In genomic region chr6:159838020-159838744, GRCh38 we compare ENCODE assay signal across 25 cellular contexts. TPM values are rescaled to one million over a fixed set of nuclear protein-coding genes. Genes with fewer than 3 reads are reported as not detected.
"Had no signal": no experiment of that assay in that cellular context is flagged by ENCODE, and none has a peak within 500 bp of the region (broad histone marks: within the 10 kb centered on the region; RNA-seq: fewer than 3 reads in every experiment).

No MANE protein-coding gene starts in this region.

- H3K4me3 Mint-ChIP-seq: activated B cell treated with CpG ODN at 0.5 μM for 24 hours; activated CD4-positive, alpha-beta T cell treated with anti-CD3 and anti-CD28 coated beads, Interleukin-2, amount 10 ng/mL, durations not matched to agents 24 days and 14 days; activated naive CD4-positive, alpha-beta T cell treated with anti-CD3 and anti-CD28 coated beads for 36 hours; activated naive CD8-positive, alpha-beta T cell treated with anti-CD3 and anti-CD28 coated beads for 36 hours; activated T-cell treated with anti-CD3 and anti-CD28 coated beads, Interleukin-2, amount 50 U/mL, for 4 hours; activated T-helper 17 cell treated with anti-CD3 and anti-CD28 coated beads, Interleukin-2, amount 50 U/mL, for 72 hours; T-helper 17 cell had no signal

- H3K9me3 Mint-ChIP-seq: activated B cell treated with CpG ODN at 0.5 μM for 24 hours; activated CD4-positive, alpha-beta T cell treated with anti-CD3 and anti-CD28 coated beads, Interleukin-2, amount 10 ng/mL, durations not matched to agents 24 days and 14 days; activated naive CD4-positive, alpha-beta T cell treated with anti-CD3 and anti-CD28 coated beads for 36 hours; activated naive CD8-positive, alpha-beta T cell treated with anti-CD3 and anti-CD28 coated beads for 36 hours; activated T-cell treated with anti-CD3 and anti-CD28 coated beads, Interleukin-2, amount 50 U/mL, for 4 hours; activated T-helper 17 cell treated with anti-CD3 and anti-CD28 coated beads, Interleukin-2, amount 50 U/mL, for 72 hours had no signal

- H3K27me3 Mint-ChIP-seq: activated naive CD8-positive, alpha-beta T cell treated with anti-CD3 and anti-CD28 coated beads for 36 hours had no signal

- DNase-seq: activated B cell treated with CpG ODN at 0.5 μM for 24 hours; activated CD4-positive, alpha-beta T cell treated with anti-CD3 and anti-CD28 coated beads for 1 hour; activated CD4-positive, alpha-beta T cell treated with anti-CD3 and anti-CD28 coated beads, Interleukin-2, amount 10 ng/mL, durations not matched to agents 24 days and 14 days; activated CD4-positive, alpha-beta T cell treated with anti-CD3 and anti-CD28 coated beads, Interleukin-2, amount 50 U/mL, for 48 hours; activated gamma-delta T cell; activated naive CD4-positive, alpha-beta T cell treated with anti-CD3 and anti-CD28 coated beads for 36 hours; activated naive CD8-positive, alpha-beta T cell treated with anti-CD3 and anti-CD28 coated beads for 36 hours; activated T-cell treated with anti-CD3 and anti-CD28 coated beads, Interleukin-2, amount 50 U/mL, for 4 hours; cerebellar nuclear complex; NCI-H1092; NCI-H1417; NCI-H1930; NCI-H2171; NCI-H2227 treated with DMSO at 0.1 percent for 48 hours; NCI-H526; NCI-H774; SIG-M5; T-helper 17 cell; T-helper 9 cell had no signal

- H3K27ac Mint-ChIP-seq: activated B cell treated with CpG ODN at 0.5 μM for 24 hours; activated CD4-positive, alpha-beta T cell treated with anti-CD3 and anti-CD28 coated beads, Interleukin-2, amount 10 ng/mL, durations not matched to agents 24 days and 14 days; activated naive CD4-positive, alpha-beta T cell treated with anti-CD3 and anti-CD28 coated beads for 36 hours; activated naive CD8-positive, alpha-beta T cell treated with anti-CD3 and anti-CD28 coated beads for 36 hours; activated T-helper 17 cell treated with anti-CD3 and anti-CD28 coated beads, Interleukin-2, amount 50 U/mL, for 72 hours; T-helper 17 cell had no signal

- H3K36me3 Mint-ChIP-seq: activated naive CD8-positive, alpha-beta T cell treated with anti-CD3 and anti-CD28 coated beads for 36 hours had no signal

- ATAC-seq: activated T-cell treated with anti-CD3 and anti-CD28 coated beads, Interleukin-2, amount 50 U/mL, for 4 hours; activated T-helper 17 cell treated with anti-CD3 and anti-CD28 coated beads, Interleukin-2, amount 50 U/mL, for 72 hours; T-helper 17 cell had no signal

- H3K4me1 Mint-ChIP-seq: activated B cell treated with CpG ODN at 0.5 μM for 24 hours; activated CD4-positive, alpha-beta T cell treated with anti-CD3 and anti-CD28 coated beads, Interleukin-2, amount 10 ng/mL, durations not matched to agents 24 days and 14 days had no signal

RNA-seq across cellular contexts. Expression of gene PNLDC1, which starts 38.1 kb away (rescaled TPM):
- total RNA-seq: cardiac septum, MCF 10A, NCI-H460, OCI-LY7, RPMI7951 had no signal

RNA-seq across cellular contexts. Expression of gene MAS1, which starts 52.6 kb away (rescaled TPM):
- total RNA-seq: activated B cell treated with CpG ODN at 0.5 μM for 24 hours; activated CD4-positive, alpha-beta T cell treated with anti-CD3 and anti-CD28 coated beads, Interleukin-2, amount 10 ng/mL, durations not matched to agents 24 days and 14 days; activated naive CD4-positive, alpha-beta T cell treated with anti-CD3 and anti-CD28 coated beads for 36 hours; activated naive CD8-positive, alpha-beta T cell treated with anti-CD3 and anti-CD28 coated beads for 36 hours; activated T-cell treated with anti-CD3 and anti-CD28 coated beads, Interleukin-2, amount 50 U/mL, for 4 hours; activated T-helper 17 cell treated with anti-CD3 and anti-CD28 coated beads, Interleukin-2, amount 50 U/mL, for 72 hours; MCF 10A; NCI-H460; RPMI7951; T-helper 17 cell had no signal
